ENCODE assay signal across 8 cellular contexts in the genomic region with DNA sequence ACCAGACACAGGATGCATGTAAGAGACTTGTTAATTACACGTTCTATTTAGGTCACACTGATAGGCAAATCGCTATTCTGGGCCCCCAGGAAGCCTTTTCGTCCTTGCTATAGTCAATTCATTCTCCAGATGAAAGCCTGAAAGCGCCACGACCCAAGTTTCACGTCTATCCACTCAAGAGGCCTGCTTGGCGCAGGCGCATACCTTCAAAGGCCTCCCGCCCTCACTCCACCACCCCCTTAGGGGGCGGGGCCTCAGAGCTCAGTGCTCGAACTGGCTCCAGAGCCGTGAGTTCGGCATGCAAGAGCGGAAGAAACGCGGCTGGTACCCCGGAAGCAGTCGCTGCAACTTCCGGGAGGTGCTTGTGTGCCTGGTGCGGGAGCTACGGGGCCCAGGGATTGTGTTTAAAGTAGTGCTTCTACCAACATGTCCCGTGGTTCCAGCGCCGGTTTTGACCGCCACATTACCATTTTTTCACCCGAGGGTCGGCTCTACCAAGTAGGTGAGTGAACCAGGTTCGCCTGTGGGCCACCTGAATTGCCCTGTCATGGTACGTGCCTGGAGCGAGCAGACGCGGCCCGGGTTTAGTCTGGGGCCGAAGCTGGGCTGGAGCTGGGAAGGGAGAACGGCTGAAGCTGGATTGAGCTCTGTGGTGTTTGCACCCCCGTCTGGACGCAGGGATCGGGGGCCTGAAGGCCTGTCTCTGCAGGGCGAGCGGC. TPM values are rescaled to one million over a fixed set of nuclear protein-coding genes. Genes with fewer than 3 reads are reported as not detected.
DNase-seq lines count a peak whose midpoint lies in the region; ATAC-seq, FAIRE-seq and TF ChIP-seq lines count a peak whose summit lies in the region.

Gene PSMA6 (plus strand): TSS at position 332 of the 719 bp plus-strand sequence. CDS start 95 bp downstream, at position 427.

- H3K9me3 ChIP-seq in psoas muscle: no peaks in the 10 kb centered on the region

- DNase-seq in NCI-H187 treated with DMSO at 0.1 percent for 48 hours (lab: John Stamatoyannopoulos, UW) (peak; percentile 96), anterior cingulate cortex (lab: John Stamatoyannopoulos, UW) (peak; percentile 87 to 100 (median 98)), left ventricle myocardium superior (peak; percentile 99), psoas muscle (peak; percentile 99), urothelium cell line (ENCODE audit: low spot score) (peak; percentile 97)

- H3K4me3 ChIP-seq in psoas muscle: peak within 1 kb of the TSS; percentile 83

- no peak for TF ChIP-seq CTCF in psoas muscle (IDR thresholded peaks at IDR 0.05)

- intact Hi-C loops in T-helper 2 cell treated with Interferon-gamma antibody and Interleukin-4, amounts not matched to agents 100 ng/mL and 5 ng/mL, for 36 hours (cut with micrococcal nuclease): loop anchor here (1.0 to 10.0 kb wide), 8 partner anchors 9 to 827 kb away; partner anchors contain the start of genes BRMS1L, FAM177A1, NFKBIA and PRORP
- intact Hi-C loops in left ventricle myocardium superior (cut with micrococcal nuclease): no loop called here
- intact Hi-C loops in psoas muscle (cut with DNase I): loop anchor here (1.0 to 10.0 kb wide), 5 partner anchors 90 to 147 kb away; partner anchors contain the start of gene NFKBIA (in 2 of the 2)

- H3K27me3 ChIP-seq in psoas muscle (ENCODE audit: insufficient read depth in 3 of 3, low read length in 2 of 3): no peaks in the 10 kb centered on the region

- WGBS in psoas muscle, 3 donors: 0 to 1% (median 0%) methylated on average over 40 of the region's 40 CpGs

- H3K36me3 ChIP-seq in psoas muscle (ENCODE audit: insufficient read depth in 1 of 2, low read depth in 1 of 2): peaks cover 0 to 5% of the 10 kb centered on the region in 2 donors

- FAIRE-seq in urothelium cell line (lab: Jason Lieb, UNC): no peak

- H3K27ac ChIP-seq in psoas muscle: peak within 1 kb of the TSS; percentile 92

- peaks cover 33% of the 10 kb centered on the region for H3K4me1 ChIP-seq in psoas muscle

- ATAC-seq in GM18499 (IDR thresholded peaks at IDR 0.05; ENCODE audit: insufficient read depth, unreplicated experiment) (peak; percentile 70), HG02943 (IDR thresholded peaks at IDR 0.05; ENCODE audit: low read depth, unreplicated experiment) (peak; percentile 86), left ventricle myocardium superior (peak; percentile 100), psoas muscle (peak; percentile 98 to 100 (median 99))

RNA-seq across cellular contexts. Expression of gene PSMA6, which starts in this region (rescaled TPM):
- total RNA-seq in T-helper 2 cell treated with Interferon-gamma antibody and Interleukin-4, amounts not matched to agents 100 ng/mL and 5 ng/mL, for 36 hours: 268 and 274 TPM in 2 replicates
- total RNA-seq in left ventricle myocardium superior (185 TPM), psoas muscle (100 to 1,000 TPM; 176 to 276 (median 262) TPM)
- polyA plus RNA-seq in psoas muscle: 100 to 1,000 TPM; 328 to 653 (median 448) TPM

Comparison
In these comparisons a context has a peak if more than half of its experiments do, and no peak if none do; other contexts are left out.
1. Peak in every context shown above with its lines: DNase-seq, ATAC-seq, H3K4me3 ChIP-seq and H3K27ac ChIP-seq.